Comparison of ENCODE assay signal across 2 cellular contexts in the genomic region with DNA sequence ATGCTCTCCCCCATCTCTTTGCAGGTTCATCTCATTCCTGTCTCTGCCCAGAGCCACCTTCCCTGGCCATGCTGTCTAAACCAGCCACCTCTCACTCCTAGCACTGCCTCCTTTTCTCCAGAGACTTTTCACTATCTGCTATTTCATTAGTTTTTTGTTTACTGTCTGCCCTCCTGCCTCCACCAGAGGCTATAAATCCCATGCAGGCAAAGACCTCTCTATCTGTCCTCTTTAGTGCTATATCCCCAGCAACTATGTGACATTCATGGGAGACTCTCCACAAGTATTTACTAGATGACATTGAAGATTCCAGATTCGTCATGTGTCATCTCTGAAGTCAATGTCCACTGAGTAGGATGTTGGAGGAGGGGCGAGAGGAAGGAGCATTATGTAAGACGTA.
TF ChIP-seq lines count a peak whose summit lies in the region.

No MANE protein-coding gene starts in this region.

TF ChIP-seq in A549, 52 proteins besides CTCF, POLR2A, EP300 and RAD21:
- TF ChIP-seq BHLHE40 (IDR thresholded peaks at IDR 0.05; ENCODE audit: low read depth, low read length) (no peak), EHF (CRISPR knock-in tag; IDR thresholded peaks at IDR 0.05) (no peak), EHMT2 (IDR thresholded peaks at IDR 0.05; ENCODE audit: low read depth) (no peak), CHD4 (IDR thresholded peaks at IDR 0.05; ENCODE audit: borderline replicate concordance) (no peak), CBX2 (IDR thresholded peaks at IDR 0.05; ENCODE audit: borderline replicate concordance, low read depth) (no peak), POLR2AphosphoS2 (conservative IDR thresholded peaks at IDR 0.05; ENCODE audit: low read length) (no peak), ZNF302 (CRISPR knock-in tag; IDR thresholded peaks at IDR 0.05) (no peak), CEBPB (IDR thresholded peaks at IDR 0.05) (no peak), KDM5A (IDR thresholded peaks at IDR 0.05) (no peak), HDAC2 (IDR thresholded peaks at IDR 0.05) (no peak), HOXB13 (CRISPR knock-in tag; IDR thresholded peaks at IDR 0.05; ENCODE audit: low read depth) (no peak), HEYL (CRISPR knock-in tag; IDR thresholded peaks at IDR 0.05) (no peak), TFCP2L1 (CRISPR knock-in tag; IDR thresholded peaks at IDR 0.05) (no peak)
- TF ChIP-seq, protein P1, sequence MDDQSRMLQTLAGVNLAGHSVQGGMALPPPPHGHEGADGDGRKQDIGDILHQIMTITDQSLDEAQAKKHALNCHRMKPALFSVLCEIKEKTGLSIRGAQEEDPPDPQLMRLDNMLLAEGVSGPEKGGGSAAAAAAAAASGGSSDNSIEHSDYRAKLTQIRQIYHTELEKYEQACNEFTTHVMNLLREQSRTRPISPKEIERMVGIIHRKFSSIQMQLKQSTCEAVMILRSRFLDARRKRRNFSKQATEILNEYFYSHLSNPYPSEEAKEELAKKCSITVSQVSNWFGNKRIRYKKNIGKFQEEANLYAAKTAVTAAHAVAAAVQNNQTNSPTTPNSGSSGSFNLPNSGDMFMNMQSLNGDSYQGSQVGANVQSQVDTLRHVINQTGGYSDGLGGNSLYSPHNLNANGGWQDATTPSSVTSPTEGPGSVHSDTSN (IDR thresholded peaks at IDR 0.05), result no peak
- TF ChIP-seq, protein P2, sequence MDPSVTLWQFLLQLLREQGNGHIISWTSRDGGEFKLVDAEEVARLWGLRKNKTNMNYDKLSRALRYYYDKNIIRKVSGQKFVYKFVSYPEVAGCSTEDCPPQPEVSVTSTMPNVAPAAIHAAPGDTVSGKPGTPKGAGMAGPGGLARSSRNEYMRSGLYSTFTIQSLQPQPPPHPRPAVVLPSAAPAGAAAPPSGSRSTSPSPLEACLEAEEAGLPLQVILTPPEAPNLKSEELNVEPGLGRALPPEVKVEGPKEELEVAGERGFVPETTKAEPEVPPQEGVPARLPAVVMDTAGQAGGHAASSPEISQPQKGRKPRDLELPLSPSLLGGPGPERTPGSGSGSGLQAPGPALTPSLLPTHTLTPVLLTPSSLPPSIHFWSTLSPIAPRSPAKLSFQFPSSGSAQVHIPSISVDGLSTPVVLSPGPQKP (IDR thresholded peaks at IDR 0.05; ENCODE audit: low read depth, low read length), result no peak

TF ChIP-seq in HCT116, 20 proteins besides CTCF, POLR2A, EP300 and RAD21:
- TF ChIP-seq FOSL1 (IDR thresholded peaks at IDR 0.05; ENCODE audit: low read depth) (no peak), TCF7L2 (IDR thresholded peaks at IDR 0.05; ENCODE audit: borderline replicate concordance, extremely low read depth, insufficient read depth, insufficient read length) (no peak), POLR2AphosphoS5 (IDR thresholded peaks at IDR 0.05; ENCODE audit: low read depth, low read length) (no peak), EZH2 (IDR thresholded peaks at IDR 0.05) (no peak), ELF1 (IDR thresholded peaks at IDR 0.05; ENCODE audit: borderline replicate concordance, low read depth) (no peak), ZFX (IDR thresholded peaks at IDR 0.05) (no peak), EZH2phosphoT487 (IDR thresholded peaks at IDR 0.05; ENCODE audit: borderline replicate concordance) (no peak), CEBPB (IDR thresholded peaks at IDR 0.05; ENCODE audit: low read depth) (no peak), SP1 (IDR thresholded peaks at IDR 0.05; ENCODE audit: low read depth) (no peak)
- TF ChIP-seq, protein P3, sequence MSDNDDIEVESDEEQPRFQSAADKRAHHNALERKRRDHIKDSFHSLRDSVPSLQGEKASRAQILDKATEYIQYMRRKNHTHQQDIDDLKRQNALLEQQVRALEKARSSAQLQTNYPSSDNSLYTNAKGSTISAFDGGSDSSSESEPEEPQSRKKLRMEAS (IDR thresholded peaks at IDR 0.05), result no peak
- TF ChIP-seq, protein P4, sequence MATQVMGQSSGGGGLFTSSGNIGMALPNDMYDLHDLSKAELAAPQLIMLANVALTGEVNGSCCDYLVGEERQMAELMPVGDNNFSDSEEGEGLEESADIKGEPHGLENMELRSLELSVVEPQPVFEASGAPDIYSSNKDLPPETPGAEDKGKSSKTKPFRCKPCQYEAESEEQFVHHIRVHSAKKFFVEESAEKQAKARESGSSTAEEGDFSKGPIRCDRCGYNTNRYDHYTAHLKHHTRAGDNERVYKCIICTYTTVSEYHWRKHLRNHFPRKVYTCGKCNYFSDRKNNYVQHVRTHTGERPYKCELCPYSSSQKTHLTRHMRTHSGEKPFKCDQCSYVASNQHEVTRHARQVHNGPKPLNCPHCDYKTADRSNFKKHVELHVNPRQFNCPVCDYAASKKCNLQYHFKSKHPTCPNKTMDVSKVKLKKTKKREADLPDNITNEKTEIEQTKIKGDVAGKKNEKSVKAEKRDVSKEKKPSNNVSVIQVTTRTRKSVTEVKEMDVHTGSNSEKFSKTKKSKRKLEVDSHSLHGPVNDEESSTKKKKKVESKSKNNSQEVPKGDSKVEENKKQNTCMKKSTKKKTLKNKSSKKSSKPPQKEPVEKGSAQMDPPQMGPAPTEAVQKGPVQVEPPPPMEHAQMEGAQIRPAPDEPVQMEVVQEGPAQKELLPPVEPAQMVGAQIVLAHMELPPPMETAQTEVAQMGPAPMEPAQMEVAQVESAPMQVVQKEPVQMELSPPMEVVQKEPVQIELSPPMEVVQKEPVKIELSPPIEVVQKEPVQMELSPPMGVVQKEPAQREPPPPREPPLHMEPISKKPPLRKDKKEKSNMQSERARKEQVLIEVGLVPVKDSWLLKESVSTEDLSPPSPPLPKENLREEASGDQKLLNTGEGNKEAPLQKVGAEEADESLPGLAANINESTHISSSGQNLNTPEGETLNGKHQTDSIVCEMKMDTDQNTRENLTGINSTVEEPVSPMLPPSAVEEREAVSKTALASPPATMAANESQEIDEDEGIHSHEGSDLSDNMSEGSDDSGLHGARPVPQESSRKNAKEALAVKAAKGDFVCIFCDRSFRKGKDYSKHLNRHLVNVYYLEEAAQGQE (IDR thresholded peaks at IDR 0.05; ENCODE audit: low read depth), result no peak
TF ChIP-seq in HCT116: peak in this region for 0.
